1 cellular context compared by ENCODE assay signal in genomic region chr17:7880076-7880868, GRCh38.
TF ChIP-seq lines count a peak whose summit lies in the region.

No MANE protein-coding gene starts in this region.

TF ChIP-seq in K562, 482 proteins besides CTCF, POLR2A, EP300 and RAD21:
- TF ChIP-seq SMC3 (conservative IDR thresholded peaks at IDR 0.05; ENCODE audit: insufficient read depth, low read depth, low read length) = no peak
- TF ChIP-seq MLLT1 (IDR thresholded peaks at IDR 0.05) = 0 out of 4 replicates have a peak, but pooled peaks of 1 of the 2 experiments have one; percentile 21
- TF ChIP-seq MBD2 (IDR thresholded peaks at IDR 0.05; ENCODE audit: borderline replicate concordance, low read depth) = no peak
- TF ChIP-seq E2F4 (CRISPR knock-in tag; IDR thresholded peaks at IDR 0.05; ENCODE audit: low read depth) = no peak
- TF ChIP-seq BCOR (IDR thresholded peaks at IDR 0.05) = no peak
- TF ChIP-seq MAX (CRISPR knock-in tag; IDR thresholded peaks at IDR 0.05) = no peak
- TF ChIP-seq ZNF12 (CRISPR knock-in tag; IDR thresholded peaks at IDR 0.05) = no peak
- TF ChIP-seq CXXC5 (CRISPR knock-in tag; IDR thresholded peaks at IDR 0.05) = no peak
- no peak for TF ChIP-seq TCF7 (IDR thresholded peaks at IDR 0.05; ENCODE audit: borderline replicate concordance)
- TF ChIP-seq ETV6 (IDR thresholded peaks at IDR 0.05; ENCODE audit: borderline replicate concordance in 1 of 2, low read depth in 2 of 2, low read length in 1 of 2) = no peak
- TF ChIP-seq ETV6 (CRISPR knock-in tag; IDR thresholded peaks at IDR 0.05; ENCODE audit: borderline replicate concordance) = no peak
- TF ChIP-seq ILF3 (IDR thresholded peaks at IDR 0.05; ENCODE audit: borderline replicate concordance) = no peak
- TF ChIP-seq ZNF165 (CRISPR knock-in tag; IDR thresholded peaks at IDR 0.05; ENCODE audit: borderline replicate concordance) = no peak
- TF ChIP-seq HDAC1 (IDR thresholded peaks at IDR 0.05) = no peak
- no peak for TF ChIP-seq NR2F6 (CRISPR knock-in tag; IDR thresholded peaks at IDR 0.05)
- no peak for TF ChIP-seq CAMTA2 (CRISPR knock-in tag; conservative IDR thresholded peaks at IDR 0.05)
- TF ChIP-seq ZNF449 (CRISPR knock-in tag; IDR thresholded peaks at IDR 0.05) = no peak
- no peak for TF ChIP-seq RBM25 (IDR thresholded peaks at IDR 0.05; ENCODE audit: low read depth, low read length, severe bottlenecking)
- no peak for TF ChIP-seq ELK1 (CRISPR knock-in tag; IDR thresholded peaks at IDR 0.05)
- no peak for TF ChIP-seq CBX1 (IDR thresholded peaks at IDR 0.05; ENCODE audit: low read depth)
- TF ChIP-seq SMARCE1 (IDR thresholded peaks at IDR 0.05) = 0 out of 2 replicates have a peak, but pooled peaks have one; percentile 21
- TF ChIP-seq MTA1 (IDR thresholded peaks at IDR 0.05; ENCODE audit: borderline replicate concordance) = peak; percentile 28; the same call in 1 of the 2 replicates
- no peak for TF ChIP-seq HINFP (tag; conservative IDR thresholded peaks at IDR 0.05; ENCODE audit: low read depth)
- no peak for TF ChIP-seq EP400 (IDR thresholded peaks at IDR 0.05)
- TF ChIP-seq PKNOX1 (IDR thresholded peaks at IDR 0.05) = peak; percentile 41; the same call in 1 of the 2 replicates
- no peak for TF ChIP-seq ZNF277 (CRISPR knock-in tag; IDR thresholded peaks at IDR 0.05; ENCODE audit: borderline replicate concordance)
- no peak for TF ChIP-seq STAT5B (CRISPR knock-in tag; IDR thresholded peaks at IDR 0.05)
- TF ChIP-seq NRF1 (conservative IDR thresholded peaks at IDR 0.05 in 1 of 2, IDR thresholded peaks at IDR 0.05 in 1 of 2) = no peak
